ENCODE assay signal across 15 cellular contexts in the genomic region with DNA sequence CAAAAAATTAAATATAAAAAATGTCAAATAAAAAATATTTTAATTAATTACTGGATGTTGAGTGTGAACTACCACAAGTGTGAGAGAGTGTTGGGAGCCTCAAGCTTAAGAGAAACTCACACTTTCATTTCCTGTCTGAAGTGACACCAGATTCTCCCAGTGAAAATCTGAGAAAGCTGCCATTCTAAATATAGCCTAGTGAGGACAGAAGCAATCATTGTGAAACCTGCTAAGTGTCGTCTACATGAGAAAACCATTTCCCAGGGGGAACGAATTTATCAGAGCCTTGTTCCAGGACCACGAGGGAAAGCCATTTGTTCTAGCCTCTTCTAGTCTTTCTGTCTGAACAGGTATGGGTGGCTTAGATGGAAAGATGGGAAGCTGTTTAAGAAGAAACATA.
DNase-seq lines count a peak whose midpoint lies in the region; ATAC-seq and FAIRE-seq lines count a peak whose summit lies in the region.
"Had no signal": no experiment of that assay in that cellular context is flagged by ENCODE, and none has a peak within 500 bp of the region (broad histone marks: within the 10 kb centered on the region; RNA-seq: fewer than 3 reads in every experiment).

No MANE protein-coding gene starts in this region.

- ATAC-seq in GM18867 (IDR thresholded peaks at IDR 0.05; ENCODE audit: unreplicated experiment): peak; percentile 68
- peak; percentile 94 for ATAC-seq in GM21619 (IDR thresholded peaks at IDR 0.05; ENCODE audit: unreplicated experiment)
- ATAC-seq in HG03175 (IDR thresholded peaks at IDR 0.05; ENCODE audit: unreplicated experiment): peak; percentile 90
- ATAC-seq in HG02571 (IDR thresholded peaks at IDR 0.05; ENCODE audit: unreplicated experiment): no peak

- no peak for FAIRE-seq in HTR-8/SVneo (lab: Jason Lieb, UNC)
- FAIRE-seq: GM12892 had no signal

- DNase-seq in fibroblast of gingiva (ENCODE audit: low read depth) (peak; percentile 8), amygdala (lab: John Stamatoyannopoulos, UW) (no peak), HTR-8/SVneo (ENCODE audit: insufficient read length, low spot score) (no peak)
- DNase-seq in activated naive CD4-positive, alpha-beta T cell (lab: John Stamatoyannopoulos, UW): no peak
- DNase-seq: activated CD4-positive, CD25-positive, alpha-beta regulatory T cell treated with anti-CD3 and anti-CD28 coated beads, Interleukin-2, amount 50 U/mL, for 72 hours; activated gamma-delta T cell treated with Interleukin-2 at 50 U/mL for 16 hours; Calu3; cerebellar nuclear complex; NCI-H1930; stomach had no signal
